20 cellular contexts compared by ENCODE assay signal in the genomic region with DNA sequence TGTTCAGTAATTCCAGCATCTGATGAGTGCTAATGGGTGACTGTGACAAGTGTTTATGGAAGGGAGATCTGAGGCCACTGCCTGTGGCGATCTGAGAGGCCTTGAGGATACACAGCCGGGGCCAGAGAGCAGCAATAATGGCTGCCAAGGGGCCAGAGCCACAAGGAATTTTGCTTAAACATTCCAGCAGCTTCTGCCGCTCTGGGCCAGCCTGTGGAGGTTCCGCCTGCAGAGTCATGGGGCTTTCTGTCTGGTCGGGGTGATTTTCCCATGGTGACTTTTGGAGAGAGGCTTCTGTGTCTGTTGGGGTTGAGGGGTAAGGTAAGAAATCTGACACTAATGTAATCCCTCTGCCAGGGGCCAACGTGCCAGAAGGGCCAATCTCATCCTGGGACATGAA.
DNase-seq lines count a peak whose midpoint lies in the region; ATAC-seq and TF ChIP-seq lines count a peak whose summit lies in the region.
"Had no signal": no experiment of that assay in that cellular context is flagged by ENCODE, and none has a peak within 500 bp of the region (broad histone marks: within the 10 kb centered on the region; RNA-seq: fewer than 3 reads in every experiment).

No MANE protein-coding gene starts in this region.

- H3K4me2 ChIP-seq in mesenchymal stem cell (ENCODE audit: low read length, poor library complexity, severe bottlenecking), result no peak overlapping the region
- peak overlapping the region; percentile 66 for H3K4me2 ChIP-seq in smooth muscle cell

- POLR2A ChIA-PET in HEK293 (lab: Yijun Ruan, JAX), result no interaction called here

- no peaks in the 10 kb centered on the region for H3K36me3 Mint-ChIP-seq in natural killer cell
- H3K36me3 Mint-ChIP-seq: CD8-positive, alpha-beta memory T cell had no signal

- no peaks in the 10 kb centered on the region for H4K20me1 ChIP-seq in smooth muscle cell (ENCODE audit: low read depth)

- no peaks in the 10 kb centered on the region for H3K4me1 Mint-ChIP-seq in natural killer cell
- H3K4me1 Mint-ChIP-seq: CD8-positive, alpha-beta memory T cell had no signal

- DNase-seq in cerebellar cortex (ENCODE audit: low spot score) (peak; percentile 71), mesenchymal stem cell (peak; percentile 74), smooth muscle cell (lab: John Stamatoyannopoulos, UW; ENCODE audit: unreplicated experiment) (no peak), RKO (ENCODE audit: low spot score) (no peak), natural killer cell (no peak), GM13977 (ENCODE audit: low spot score) (no peak)
- no peak for DNase-seq in effector CD8-positive, alpha-beta T cell (lab: John Stamatoyannopoulos, UW)
- DNase-seq: activated CD8-positive, alpha-beta memory T cell treated with anti-CD3 and anti-CD28 coated beads, Interleukin-2, amount 50 U/mL, for 48 hours; activated naive CD4-positive, alpha-beta T cell treated with anti-CD3 and anti-CD28 coated beads for 36 hours; aorta; CD8-positive, alpha-beta memory T cell; colonic mucosa; DMS79 treated with DMSO at 0.1 percent for 48 hours; left colon; midbrain; NCI-H2107; NCI-H510A; occipital lobe; stimulated activated CD4-positive, alpha-beta T cell treated with anti-CD3 and anti-CD28 coated beads, Interleukin-15, amount 100 ng/mL, for 24 hours had no signal

- no peak overlapping the region for H3K27ac Mint-ChIP-seq in natural killer cell
- H3K27ac Mint-ChIP-seq: activated naive CD4-positive, alpha-beta T cell treated with anti-CD3 and anti-CD28 coated beads for 36 hours had no signal

- TF ChIP-seq CTCF in HEK293 (tag by site-specific recombination; IDR thresholded peaks at IDR 0.05) (no peak), smooth muscle cell (IDR thresholded peaks at IDR 0.05; ENCODE audit: borderline replicate concordance, insufficient read depth, poor library complexity, severe bottlenecking) (no peak), natural killer cell (IDR thresholded peaks at IDR 0.05) (no peak), GM13977 (IDR thresholded peaks at IDR 0.05; ENCODE audit: extremely low read depth, insufficient read depth, missing control alignments) (no peak)

- no peak overlapping the region for H3K4me3 Mint-ChIP-seq in natural killer cell
- H3K4me3 Mint-ChIP-seq: activated naive CD4-positive, alpha-beta T cell treated with anti-CD3 and anti-CD28 coated beads for 36 hours; CD8-positive, alpha-beta memory T cell had no signal

- H4K8ac ChIP-seq in mesenchymal stem cell (ENCODE audit: low read length), result peak overlapping the region; percentile 45

- H3K4ac ChIP-seq in mesenchymal stem cell (ENCODE audit: low read depth in 1 of 2, low read length in 2 of 2), result peak overlapping the region in 1 of 2 experiments; percentile 44

- H3K14ac ChIP-seq in mesenchymal stem cell (ENCODE audit: low read length in 2 of 2), result no peak overlapping the region

- H2AFZ ChIP-seq in mesenchymal stem cell (ENCODE audit: low read depth, low read length) (no peak overlapping the region), smooth muscle cell (ENCODE audit: low read depth) (peak overlapping the region; percentile 4)

- H3K9me3 ChIP-seq in HEK293 (ENCODE audit: control insufficient read depth, insufficient read depth, low read depth, low read length) (no peaks in the 10 kb centered on the region), mesenchymal stem cell (ENCODE audit: control insufficient read depth, low read length) (no peaks in the 10 kb centered on the region), smooth muscle cell (replicated peaks; ENCODE audit: low read depth) (no peaks in the 10 kb centered on the region)
- H3K9me3 ChIP-seq: colonic mucosa had no signal

- H3K36me3 ChIP-seq in HEK293 (ENCODE audit: control insufficient read depth in 2 of 2, insufficient read depth in 1 of 2, low read length in 2 of 2) (no peaks in the 10 kb centered on the region), mesenchymal stem cell (ENCODE audit: control insufficient read depth in 1 of 2, insufficient read depth in 2 of 2, low read depth in 1 of 2, low read length in 2 of 2) (no peaks in the 10 kb centered on the region), smooth muscle cell (ENCODE audit: low read depth) (no peaks in the 10 kb centered on the region)
- H3K36me3 ChIP-seq: colonic mucosa had no signal

- H3K9me3 Mint-ChIP-seq in natural killer cell, result no peaks in the 10 kb centered on the region
- H3K9me3 Mint-ChIP-seq: activated naive CD4-positive, alpha-beta T cell treated with anti-CD3 and anti-CD28 coated beads for 36 hours; CD8-positive, alpha-beta memory T cell had no signal

- no peak overlapping the region for H2BK5ac ChIP-seq in mesenchymal stem cell (ENCODE audit: low read depth, low read length, poor library complexity, severe bottlenecking)

- H3K18ac ChIP-seq in mesenchymal stem cell (ENCODE audit: low read depth in 1 of 2, low read length in 2 of 2), result peak overlapping the region in 1 of 2 experiments; percentile 50

- H2BK15ac ChIP-seq in mesenchymal stem cell (ENCODE audit: low read depth, poor library complexity, severe bottlenecking), result no peak overlapping the region

- peak overlapping the region in 1 of 2 experiments; percentile 45 for H2BK12ac ChIP-seq in mesenchymal stem cell (ENCODE audit: low read length in 2 of 2)

- CTCF ChIA-PET in HEK293 (lab: Yijun Ruan, JAX), result interaction anchor here (1.6 kb wide), 1 partner anchor 26 kb away, joined by 3 read pairs; no protein-coding TSS in a partner anchor

- ATAC-seq in natural killer cell, result no peak
- ATAC-seq: left colon had no signal

- H3K4me3 ChIP-seq in HEK293 (ENCODE audit: low read depth, low read length) (no peak overlapping the region), mesenchymal stem cell (ENCODE audit: insufficient read depth in 1 of 2, low read depth in 1 of 2, low read length in 2 of 2) (no peak overlapping the region), smooth muscle cell (no peak overlapping the region)
- H3K4me3 ChIP-seq: colonic mucosa had no signal

- H2BK120ac ChIP-seq in mesenchymal stem cell (ENCODE audit: low read depth, low read length), result no peak overlapping the region

- no peak overlapping the region for H3K23ac ChIP-seq in mesenchymal stem cell (ENCODE audit: low read length in 2 of 2)

- H3K4me1 ChIP-seq in HEK293 (ENCODE audit: control insufficient read depth, insufficient read depth, low read length), result peaks cover 16% of the 10 kb centered on the region
- peaks cover 2% of the 10 kb centered on the region for H3K4me1 ChIP-seq in mesenchymal stem cell (ENCODE audit: control insufficient read depth, insufficient read depth, low read depth, low read length)
- peaks cover 15% of the 10 kb centered on the region for H3K4me1 ChIP-seq in smooth muscle cell (ENCODE audit: low read depth)
- H3K4me1 ChIP-seq: colonic mucosa had no signal

- H2AK5ac ChIP-seq in mesenchymal stem cell (ENCODE audit: low read length, severe bottlenecking), result no peak overlapping the region

- no peaks in the 10 kb centered on the region for H3K27me3 Mint-ChIP-seq in natural killer cell (ENCODE audit: low read depth in 2 of 2)

- no peaks in the 10 kb centered on the region for H3K79me2 ChIP-seq in smooth muscle cell (ENCODE audit: low read depth)

- H3K9ac ChIP-seq in mesenchymal stem cell (ENCODE audit: low read length), result no peak overlapping the region
- H3K9ac ChIP-seq in smooth muscle cell (ENCODE audit: low read depth), result peak overlapping the region; percentile 48

- in situ Hi-C loops in GM13977 (cut with MboI; ENCODE audit: low pct_unique_long_range_greater_than_20kb, low sequenced_read_pairs, unreplicated experiment), result no loop called here

- intact Hi-C loops in natural killer cell (cut with micrococcal nuclease), result no loop called here

- H3K27ac ChIP-seq in HEK293 (ENCODE audit: extremely low read depth, low read depth, low read length) (no peak overlapping the region), mesenchymal stem cell (ENCODE audit: low read length, poor library complexity, severe bottlenecking) (peak overlapping the region; percentile 16), smooth muscle cell (ENCODE audit: low read depth) (peak overlapping the region; percentile 85)
- H3K27ac ChIP-seq: colonic mucosa had no signal

- peaks cover 15% of the 10 kb centered on the region for H3F3A ChIP-seq in smooth muscle cell (ENCODE audit: low read depth)

- WGBS in mesenchymal stem cell, result 50% methylated on average over 6 of the region's 6 CpGs
- WGBS in smooth muscle cell (ENCODE audit: low lambda C conversion rate), result 38% methylated on average over 6 of the region's 6 CpGs

- no peaks in the 10 kb centered on the region for H3K27me3 ChIP-seq in mesenchymal stem cell (ENCODE audit: control insufficient read depth in 1 of 2, insufficient read depth in 1 of 2, low read length in 2 of 2)
- no peaks in the 10 kb centered on the region for H3K27me3 ChIP-seq in smooth muscle cell (ENCODE audit: low read depth)
- H3K27me3 ChIP-seq: colonic mucosa had no signal

- no peaks in the 10 kb centered on the region for H3K79me1 ChIP-seq in mesenchymal stem cell (replicated peaks; ENCODE audit: low read length, poor library complexity, severe bottlenecking)

- no peak overlapping the region for H4K91ac ChIP-seq in mesenchymal stem cell (ENCODE audit: low read length)

TF ChIP-seq in HEK293, 187 proteins besides CTCF, POLR2A, EP300 and RAD21:
- TF ChIP-seq ZNF10 (tag by site-specific recombination; IDR thresholded peaks at IDR 0.05), result 0 out of 2 replicates have a peak, but pooled peaks have one; percentile 44
- TF ChIP-seq, protein P1, sequence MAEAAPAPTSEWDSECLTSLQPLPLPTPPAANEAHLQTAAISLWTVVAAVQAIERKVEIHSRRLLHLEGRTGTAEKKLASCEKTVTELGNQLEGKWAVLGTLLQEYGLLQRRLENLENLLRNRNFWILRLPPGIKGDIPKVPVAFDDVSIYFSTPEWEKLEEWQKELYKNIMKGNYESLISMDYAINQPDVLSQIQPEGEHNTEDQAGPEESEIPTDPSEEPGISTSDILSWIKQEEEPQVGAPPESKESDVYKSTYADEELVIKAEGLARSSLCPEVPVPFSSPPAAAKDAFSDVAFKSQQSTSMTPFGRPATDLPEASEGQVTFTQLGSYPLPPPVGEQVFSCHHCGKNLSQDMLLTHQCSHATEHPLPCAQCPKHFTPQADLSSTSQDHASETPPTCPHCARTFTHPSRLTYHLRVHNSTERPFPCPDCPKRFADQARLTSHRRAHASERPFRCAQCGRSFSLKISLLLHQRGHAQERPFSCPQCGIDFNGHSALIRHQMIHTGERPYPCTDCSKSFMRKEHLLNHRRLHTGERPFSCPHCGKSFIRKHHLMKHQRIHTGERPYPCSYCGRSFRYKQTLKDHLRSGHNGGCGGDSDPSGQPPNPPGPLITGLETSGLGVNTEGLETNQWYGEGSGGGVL (tag by site-specific recombination; IDR thresholded peaks at IDR 0.05), result no peak

Comparison
In these comparisons a context has a peak if more than half of its experiments do, and no peak if none do; other contexts are left out.
1. DNase-seq: peak in cerebellar cortex (single experiment) and mesenchymal stem cell (single experiment); none in smooth muscle cell (single experiment), RKO (single experiment), natural killer cell (single experiment), GM13977 (single experiment) and effector CD8-positive, alpha-beta T cell (single experiment).